Comparison of ENCODE assay signal across 9 cellular contexts in genomic region chr2:110858135-110858737, GRCh38.
DNase-seq lines count a peak whose midpoint lies in the region; ATAC-seq and TF ChIP-seq lines count a peak whose summit lies in the region.
"Had no signal": no experiment of that assay in that cellular context is flagged by ENCODE, and none has a peak within 500 bp of the region (broad histone marks: within the 10 kb centered on the region; RNA-seq: fewer than 3 reads in every experiment).

No MANE protein-coding gene starts in this region.

- peaks cover 47% of the 10 kb centered on the region for H3K4me1 Mint-ChIP-seq in T-helper 1 cell treated with Interleukin-12 subunit alpha and Interleukin-12 subunit beta and Interleukin-4 antibody, amounts not matched to agents 30 μg/mL and 1 μg/mL, for 36 hours (ENCODE audit: low read depth)

- no peaks in the 10 kb centered on the region for H3K79me2 ChIP-seq in mammary epithelial cell (ENCODE audit: insufficient read depth, low read length)

- no peak overlapping the region for H3K4me3 ChIP-seq in mammary epithelial cell (replicated peaks in 1 of 3; ENCODE audit: insufficient read depth in 1 of 3, low read depth in 2 of 3, low read length in 3 of 3)
- H3K4me3 ChIP-seq: suprapubic skin had no signal

- TF ChIP-seq CTCF in mammary epithelial cell (conservative IDR thresholded peaks at IDR 0.05 in 1 of 2, IDR thresholded peaks at IDR 0.05 in 1 of 2; ENCODE audit: extremely low read depth in 1 of 2, insufficient read depth in 1 of 2, low read depth in 1 of 2, low read length in 2 of 2), result no peak

- H3K27ac ChIP-seq in mammary epithelial cell (ENCODE audit: insufficient read depth, low read depth, low read length), result no peak overlapping the region
- H3K27ac ChIP-seq: suprapubic skin had no signal

- DNase-seq in effector CD4-positive, alpha-beta T cell, result peak; percentile 46
- DNase-seq in stimulated activated CD8-positive, alpha-beta memory T cell treated with anti-CD3 and anti-CD28 coated beads, Interleukin-4, amount 100 ng/mL, for 24 hours (ENCODE audit: low read depth), result peak; percentile 48
- no peak for DNase-seq in cortex of kidney (lab: John Stamatoyannopoulos, UW)
- no peak for DNase-seq in mammary epithelial cell
- DNase-seq in NCI-H446 (lab: John Stamatoyannopoulos, UW), result no peak

- no peaks in the 10 kb centered on the region for H3K9me3 Mint-ChIP-seq in T-helper 1 cell treated with Interleukin-12 subunit alpha and Interleukin-12 subunit beta and Interleukin-4 antibody, amounts not matched to agents 30 μg/mL and 1 μg/mL, for 36 hours

- H3K27me3 Mint-ChIP-seq in T-helper 1 cell treated with Interleukin-12 subunit alpha and Interleukin-12 subunit beta and Interleukin-4 antibody, amounts not matched to agents 30 μg/mL and 1 μg/mL, for 36 hours (ENCODE audit: low read depth), result peaks cover 68% of the 10 kb centered on the region

- H3K4me1 ChIP-seq in mammary epithelial cell (ENCODE audit: insufficient read depth, low read length), result no peaks in the 10 kb centered on the region
- H3K4me1 ChIP-seq: suprapubic skin had no signal

- H3K36me3 ChIP-seq in mammary epithelial cell (ENCODE audit: insufficient read depth, low read length), result no peaks in the 10 kb centered on the region
- H3K36me3 ChIP-seq: suprapubic skin had no signal

- H3K9me3 ChIP-seq in mammary epithelial cell (replicated peaks; ENCODE audit: insufficient read depth, low read length), result no peaks in the 10 kb centered on the region
- H3K9me3 ChIP-seq: suprapubic skin had no signal

- no peak overlapping the region for H3K9ac ChIP-seq in mammary epithelial cell (ENCODE audit: insufficient read depth, low read length)

- H3K4me2 ChIP-seq in mammary epithelial cell (ENCODE audit: insufficient read depth, low read depth, low read length), result no peak overlapping the region

- H3K36me3 Mint-ChIP-seq in T-helper 1 cell treated with Interleukin-12 subunit alpha and Interleukin-12 subunit beta and Interleukin-4 antibody, amounts not matched to agents 30 μg/mL and 1 μg/mL, for 36 hours (ENCODE audit: low read depth), result peaks cover 4% of the 10 kb centered on the region

- ATAC-seq in GM18867 (IDR thresholded peaks at IDR 0.05; ENCODE audit: unreplicated experiment), result peak; percentile 88
- peak; percentile 85 for ATAC-seq in HG02973 (IDR thresholded peaks at IDR 0.05; ENCODE audit: unreplicated experiment)

- H3K27ac Mint-ChIP-seq in T-helper 1 cell treated with Interleukin-12 subunit alpha and Interleukin-12 subunit beta and Interleukin-4 antibody, amounts not matched to agents 30 μg/mL and 1 μg/mL, for 36 hours, result peak overlapping the region; percentile 79

- no peaks in the 10 kb centered on the region for H4K20me1 ChIP-seq in mammary epithelial cell (ENCODE audit: insufficient read depth, low read length)

- WGBS in mammary epithelial cell (ENCODE audit: low coverage, missing lambda C conversion rate), result 49% methylated on average over 13 of the region's 13 CpGs

- dilution Hi-C loops in mammary epithelial cell (cut with HindIII; ENCODE audit: low sequenced_read_pairs), result no loop called here

- no TSS peak for BruUV-seq in mammary epithelial cell (replicated peaks; lab: Mats Ljungman, UMichigan)

- no peak overlapping the region for H2AFZ ChIP-seq in mammary epithelial cell (ENCODE audit: low read depth, low read length)

- no peaks in the 10 kb centered on the region for H3K27me3 ChIP-seq in mammary epithelial cell (ENCODE audit: insufficient read depth, low read length)

- peak overlapping the region; percentile 75 for H3K4me3 Mint-ChIP-seq in T-helper 1 cell treated with Interleukin-12 subunit alpha and Interleukin-12 subunit beta and Interleukin-4 antibody, amounts not matched to agents 30 μg/mL and 1 μg/mL, for 36 hours

- intact Hi-C loops in mammary epithelial cell (cut with micrococcal nuclease), result no loop called here

- in situ Hi-C loops in mammary epithelial cell (cut with MboI; ENCODE audit: low sequenced_read_pairs in 2 of 2), result no loop called here

- CTCF ChIA-PET in mammary epithelial cell (lab: Charles Lee; ENCODE audit: low non-redundant PET), result no interaction called here

Comparison
In these comparisons a context has a peak if more than half of its experiments do, and no peak if none do; other contexts are left out.
1. DNase-seq: peak in effector CD4-positive, alpha-beta T cell (single experiment) and stimulated activated CD8-positive, alpha-beta memory T cell treated with anti-CD3 and anti-CD28 coated beads, Interleukin-4, amount 100 ng/mL, for 24 hours (single experiment); none in cortex of kidney (single experiment), mammary epithelial cell (single experiment) and NCI-H446 (0 of 2).